In genomic region chr17:50482516-50482915, GRCh38 we compare ENCODE assay signal across 9 cellular contexts. TPM values are rescaled to one million over a fixed set of nuclear protein-coding genes. Genes with fewer than 3 reads are reported as not detected.
DNase-seq lines count a peak whose midpoint lies in the region; ATAC-seq and TF ChIP-seq lines count a peak whose summit lies in the region.
"Had no signal": no experiment of that assay in that cellular context is flagged by ENCODE, and none has a peak within 500 bp of the region (broad histone marks: within the 10 kb centered on the region; RNA-seq: fewer than 3 reads in every experiment).

No MANE protein-coding gene starts in this region.

- H3K9me3 Mint-ChIP-seq in activated CD4-positive, alpha-beta memory T cell treated with anti-CD3 and anti-CD28 coated beads, Interleukin-2, amount 10 ng/mL, durations not matched to agents 7 days and 5 days: no peaks in the 10 kb centered on the region

- H3K36me3 Mint-ChIP-seq in activated CD4-positive, alpha-beta memory T cell treated with anti-CD3 and anti-CD28 coated beads, Interleukin-2, amount 10 ng/mL, durations not matched to agents 7 days and 5 days (ENCODE audit: low read depth): peaks cover 5% of the 10 kb centered on the region

- POLR2A ChIA-PET in HEK293T (lab: Yijun Ruan, JAX): no interaction called here
- POLR2A ChIA-PET in activated CD4-positive, alpha-beta memory T cell treated with anti-CD3 and anti-CD28 coated beads, Interleukin-2, amount 10 ng/mL, durations not matched to agents 7 days and 5 days (lab: Charles Lee): interaction anchor here (0.8 kb wide), 1 partner anchor 60 kb away, joined by 4 read pairs; no protein-coding TSS in a partner anchor

- peak overlapping the region; percentile 42 for H3K27ac Mint-ChIP-seq in activated CD4-positive, alpha-beta memory T cell treated with anti-CD3 and anti-CD28 coated beads, Interleukin-2, amount 10 ng/mL, durations not matched to agents 7 days and 5 days

- peaks cover 25% of the 10 kb centered on the region for H3K4me1 Mint-ChIP-seq in activated CD4-positive, alpha-beta memory T cell treated with anti-CD3 and anti-CD28 coated beads, Interleukin-2, amount 10 ng/mL, durations not matched to agents 7 days and 5 days

- no peak for ATAC-seq in HG03342 (IDR thresholded peaks at IDR 0.05; ENCODE audit: unreplicated experiment)

- no peak overlapping the region for H3K4me3 Mint-ChIP-seq in activated CD4-positive, alpha-beta memory T cell treated with anti-CD3 and anti-CD28 coated beads, Interleukin-2, amount 10 ng/mL, durations not matched to agents 7 days and 5 days

- no peaks in the 10 kb centered on the region for H3K27me3 Mint-ChIP-seq in activated CD4-positive, alpha-beta memory T cell treated with anti-CD3 and anti-CD28 coated beads, Interleukin-2, amount 10 ng/mL, durations not matched to agents 7 days and 5 days

- DNase-seq in COLO829 (ENCODE audit: low spot score): peak; percentile 87
- DNase-seq in HEK293T (ENCODE audit: extremely low spot score): peak; percentile 78
- DNase-seq in NCI-H748 treated with DMSO at 0.1 percent for 48 hours (lab: John Stamatoyannopoulos, UW): peak; percentile 61
- peak; percentile 82 for DNase-seq in activated CD4-positive, alpha-beta memory T cell treated with anti-CD3 and anti-CD28 coated beads, Interleukin-2, amount 10 ng/mL, durations not matched to agents 7 days and 5 days
- DNase-seq in ecto neural progenitor cell (ENCODE audit: low spot score): peak; percentile 92
- DNase-seq in lung microvascular endothelial cell (ENCODE audit: low read depth in 2 of 2): peak; percentile 97 to 98
- peak; percentile 48 to 74 (median 56) for DNase-seq in stimulated activated CD4-positive, alpha-beta T cell treated with anti-CD3 and anti-CD28 coated beads, TNF-alpha, amount 100 ng/mL, for 24 hours (ENCODE audit: low read depth in 3 of 3)

- CTCF ChIA-PET in HEK293T (lab: Yijun Ruan, JAX): interaction anchor here (0.7 to 1.7 kb wide), 7 partner anchors 9 to 150 kb away, joined by 3 to 7 read pairs (median 3); partner anchors contain the start of gene LRRC59
- CTCF ChIA-PET in activated CD4-positive, alpha-beta memory T cell treated with anti-CD3 and anti-CD28 coated beads, Interleukin-2, amount 10 ng/mL, durations not matched to agents 7 days and 5 days (lab: Charles Lee): interaction anchor here (0.7 to 3.4 kb wide), 10 partner anchors 19 to 215 kb away, joined by 3 to 29 read pairs (median 3); partner anchors contain the start of genes CACNA1G and LRRC59

TF ChIP-seq in HEK293T, 16 proteins besides CTCF, POLR2A, EP300 and RAD21:
- TF ChIP-seq, protein P1, sequence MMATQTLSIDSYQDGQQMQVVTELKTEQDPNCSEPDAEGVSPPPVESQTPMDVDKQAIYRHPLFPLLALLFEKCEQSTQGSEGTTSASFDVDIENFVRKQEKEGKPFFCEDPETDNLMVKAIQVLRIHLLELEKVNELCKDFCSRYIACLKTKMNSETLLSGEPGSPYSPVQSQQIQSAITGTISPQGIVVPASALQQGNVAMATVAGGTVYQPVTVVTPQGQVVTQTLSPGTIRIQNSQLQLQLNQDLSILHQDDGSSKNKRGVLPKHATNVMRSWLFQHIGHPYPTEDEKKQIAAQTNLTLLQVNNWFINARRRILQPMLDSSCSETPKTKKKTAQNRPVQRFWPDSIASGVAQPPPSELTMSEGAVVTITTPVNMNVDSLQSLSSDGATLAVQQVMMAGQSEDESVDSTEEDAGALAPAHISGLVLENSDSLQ (IDR thresholded peaks at IDR 0.05): no peak
- TF ChIP-seq TARDBP (IDR thresholded peaks at IDR 0.05): no peak
- TF ChIP-seq SUZ12 (IDR thresholded peaks at IDR 0.05): no peak
- no peak for TF ChIP-seq CTBP1 (IDR thresholded peaks at IDR 0.05; ENCODE audit: borderline replicate concordance)
- no peak for TF ChIP-seq SP1 (IDR thresholded peaks at IDR 0.05)
- no peak for TF ChIP-seq FOXM1 (IDR thresholded peaks at IDR 0.05; ENCODE audit: borderline replicate concordance)
- no peak for TF ChIP-seq ARNT (IDR thresholded peaks at IDR 0.05)
- no peak for TF ChIP-seq ELF4 (IDR thresholded peaks at IDR 0.05)
- no peak for TF ChIP-seq L3MBTL2 (conservative IDR thresholded peaks at IDR 0.05)
- TF ChIP-seq FOXA1 (IDR thresholded peaks at IDR 0.05): no peak
- TF ChIP-seq NFRKB (IDR thresholded peaks at IDR 0.05): no peak
- TF ChIP-seq BHLHE40 (IDR thresholded peaks at IDR 0.05; ENCODE audit: borderline replicate concordance): no peak
- no peak for TF ChIP-seq HDGF (IDR thresholded peaks at IDR 0.05; ENCODE audit: borderline replicate concordance)
TF ChIP-seq in HEK293T: peak in this region for 0.

RNA-seq across cellular contexts. Expression of gene RSAD1, which starts 3.9 kb away (rescaled TPM):
- total RNA-seq in activated CD4-positive, alpha-beta memory T cell treated with anti-CD3 and anti-CD28 coated beads, Interleukin-2, amount 10 ng/mL, durations not matched to agents 7 days and 5 days: 10 to 100 TPM; 24.5 to 28.4 TPM
- total RNA-seq in lung microvascular endothelial cell: 10.9 and 14.5 TPM in 2 replicates

RNA-seq across cellular contexts. Expression of gene CHAD, which starts 13.8 kb away (rescaled TPM):
- not detected for total RNA-seq in activated CD4-positive, alpha-beta memory T cell treated with anti-CD3 and anti-CD28 coated beads, Interleukin-2, amount 10 ng/mL, durations not matched to agents 7 days and 5 days
- total RNA-seq in lung microvascular endothelial cell: under 0.01 TPM in 1 of 2 replicates, not detected in the other
- total RNA-seq: T-helper 1 cell treated with Interleukin-12 subunit alpha and Interleukin-12 subunit beta and Interleukin-4 antibody, amounts not matched to agents 30 ng/mL and 1 ng/mL, for 36 hours had no signal

RNA-seq across cellular contexts. Expression of gene MYCBPAP, which starts 25.7 kb away (rescaled TPM):
- 10 to 100 TPM; 13.4 to 15.2 TPM for total RNA-seq in activated CD4-positive, alpha-beta memory T cell treated with anti-CD3 and anti-CD28 coated beads, Interleukin-2, amount 10 ng/mL, durations not matched to agents 7 days and 5 days
- total RNA-seq in lung microvascular endothelial cell: under 0.01 and 0.20 TPM in 2 replicates

RNA-seq across cellular contexts. Expression of gene EPN3, which starts 50.0 kb away (rescaled TPM):
- not detected for total RNA-seq in activated CD4-positive, alpha-beta memory T cell treated with anti-CD3 and anti-CD28 coated beads, Interleukin-2, amount 10 ng/mL, durations not matched to agents 7 days and 5 days
- 0.22 TPM in 1 of 2 replicates, not detected in the other for total RNA-seq in lung microvascular endothelial cell

RNA-seq across cellular contexts. Expression of gene ACSF2, which starts 56.5 kb away (rescaled TPM):
- total RNA-seq in activated CD4-positive, alpha-beta memory T cell treated with anti-CD3 and anti-CD28 coated beads, Interleukin-2, amount 10 ng/mL, durations not matched to agents 7 days and 5 days: 10 to 100 TPM; 28.7 to 30.7 TPM
- total RNA-seq in lung microvascular endothelial cell: 4.6 and 5.0 TPM in 2 replicates

Comparison
In these comparisons a context has a peak if more than half of its experiments do, and no peak if none do; other contexts are left out.
1. RNA of gene MYCBPAP, which starts 25.7 kb away (total RNA-seq): 13.4 to 15.2 TPM in activated CD4-positive, alpha-beta memory T cell treated with anti-CD3 and anti-CD28 coated beads, Interleukin-2, amount 10 ng/mL, durations not matched to agents 7 days and 5 days; under 0.01 to 0.20 TPM in lung microvascular endothelial cell; every median in the first group is over 10 times any median in the second.
2. Peak in every context shown above with its lines, with median percentiles within 50 percentile points of each other: DNase-seq.